Comparison of ENCODE assay signal across 17 cellular contexts in the genomic region with DNA sequence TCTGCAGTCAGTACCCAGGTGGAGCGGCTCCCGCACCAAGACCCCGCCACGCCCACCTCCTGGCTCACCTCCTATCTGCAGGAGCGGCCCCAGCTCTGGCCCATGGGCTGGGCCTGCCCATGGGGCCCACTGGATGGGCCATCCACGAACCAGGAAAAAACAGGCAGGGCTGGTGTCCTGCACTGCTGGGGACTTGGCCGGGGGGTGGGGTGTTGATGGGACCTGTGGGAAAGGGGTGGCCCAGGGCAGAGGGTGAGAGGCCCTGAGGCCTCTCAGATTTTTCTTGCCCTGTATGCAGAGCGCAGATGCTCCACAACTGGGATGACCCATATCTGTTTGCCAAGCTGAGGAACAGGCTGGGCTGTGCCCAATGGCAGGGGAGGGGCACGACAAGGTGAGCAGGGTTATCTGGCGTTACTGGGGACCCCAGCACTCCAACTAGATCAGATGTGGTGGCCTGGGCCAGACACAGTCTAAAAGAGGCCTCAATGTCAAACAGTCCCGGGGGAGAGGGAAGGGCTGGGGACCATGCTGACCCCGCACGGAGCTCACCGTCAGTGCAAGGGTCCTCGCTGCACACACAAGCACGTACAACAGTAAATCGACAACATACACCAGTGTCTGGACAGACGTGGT. TPM values are rescaled to one million over a fixed set of nuclear protein-coding genes. Genes with fewer than 3 reads are reported as not detected.
DNase-seq lines count a peak whose midpoint lies in the region; ATAC-seq, FAIRE-seq and TF ChIP-seq lines count a peak whose summit lies in the region.
"Had no signal": no experiment of that assay in that cellular context is flagged by ENCODE, and none has a peak within 500 bp of the region (broad histone marks: within the 10 kb centered on the region; RNA-seq: fewer than 3 reads in every experiment).

No MANE protein-coding gene starts in this region.

- intact Hi-C loops in Right ventricle myocardium superior (cut with DNase I) (no loop called here), left cardiac atrium (cut with DNase I) (no loop called here)
- intact Hi-C loops in dendritic cell treated with granulocyte-macrophage colony-stimulating factor and Interleukin-4, amounts not matched to agents 40 ng/mL and 50 ng/mL, for 4 days (cut with micrococcal nuclease), result no loop called here

- no peak for FAIRE-seq in D721Med (lab: Jason Lieb, UNC)
- FAIRE-seq: keratinocyte had no signal

- no peak overlapping the region for H3K4me3 ChIP-seq in upper lobe of left lung
- H3K4me3 ChIP-seq: thyroid gland had no signal

- peaks cover 67% of the 10 kb centered on the region for H3K4me1 Mint-ChIP-seq in dendritic cell treated with granulocyte-macrophage colony-stimulating factor and Interleukin-4, amounts not matched to agents 40 ng/mL and 50 ng/mL, for 4 days (ENCODE audit: low read depth)
- H3K4me1 Mint-ChIP-seq in mesothelial cell of epicardium, result peaks cover 34% of the 10 kb centered on the region

- no peaks in the 10 kb centered on the region for H3K27me3 ChIP-seq in upper lobe of left lung
- H3K27me3 ChIP-seq: thyroid gland had no signal

- H3K9me3 ChIP-seq in upper lobe of left lung, result no peaks in the 10 kb centered on the region
- H3K9me3 ChIP-seq: thyroid gland had no signal

- H3K4me3 Mint-ChIP-seq in dendritic cell treated with granulocyte-macrophage colony-stimulating factor and Interleukin-4, amounts not matched to agents 40 ng/mL and 50 ng/mL, for 4 days, result no peak overlapping the region
- no peak overlapping the region for H3K4me3 Mint-ChIP-seq in mesothelial cell of epicardium

- H3K36me3 Mint-ChIP-seq in dendritic cell treated with granulocyte-macrophage colony-stimulating factor and Interleukin-4, amounts not matched to agents 40 ng/mL and 50 ng/mL, for 4 days (ENCODE audit: low read depth), result peaks cover 22% of the 10 kb centered on the region
- H3K36me3 Mint-ChIP-seq in mesothelial cell of epicardium, result no peaks in the 10 kb centered on the region

- H3K9me3 Mint-ChIP-seq in dendritic cell treated with granulocyte-macrophage colony-stimulating factor and Interleukin-4, amounts not matched to agents 40 ng/mL and 50 ng/mL, for 4 days, result no peaks in the 10 kb centered on the region
- H3K9me3 Mint-ChIP-seq in mesothelial cell of epicardium, result no peaks in the 10 kb centered on the region

- peak overlapping the region; percentile 95 to 99 (median 96) for H3K27ac ChIP-seq in upper lobe of left lung
- H3K27ac ChIP-seq: thyroid gland had no signal

- WGBS in upper lobe of left lung, 2 donors, result 87 to 92% methylated on average over 9 to 18 of the region's 18 CpGs

- ATAC-seq in Right ventricle myocardium superior (ENCODE audit: poor library complexity) (no peak), left cardiac atrium (no peak), upper lobe of left lung (ENCODE audit: low FRiP score in 2 of 2) (no peak), GM21423 (IDR thresholded peaks at IDR 0.05; ENCODE audit: unreplicated experiment) (no peak)

- TF ChIP-seq CTCF in mesothelial cell of epicardium (IDR thresholded peaks at IDR 0.05; ENCODE audit: unreplicated experiment), result no peak
- no peak for TF ChIP-seq CTCF in upper lobe of left lung (IDR thresholded peaks at IDR 0.05)
- TF ChIP-seq CTCF in D721Med (IDR thresholded peaks at IDR 0.05; ENCODE audit: insufficient read depth, missing control alignments), result no peak

- H3K4me1 ChIP-seq in upper lobe of left lung, result peaks cover 62 to 72% (median 65%) of the 10 kb centered on the region in 4 donors

- no peaks in the 10 kb centered on the region for H3K27me3 Mint-ChIP-seq in dendritic cell treated with granulocyte-macrophage colony-stimulating factor and Interleukin-4, amounts not matched to agents 40 ng/mL and 50 ng/mL, for 4 days
- H3K27me3 Mint-ChIP-seq in mesothelial cell of epicardium (ENCODE audit: low read depth), result no peaks in the 10 kb centered on the region

- peaks cover 3 to 15% (median 13%) of the 10 kb centered on the region in 4 donors for H3K36me3 ChIP-seq in upper lobe of left lung

- peak overlapping the region; percentile 81 for H3K27ac Mint-ChIP-seq in dendritic cell treated with granulocyte-macrophage colony-stimulating factor and Interleukin-4, amounts not matched to agents 40 ng/mL and 50 ng/mL, for 4 days
- H3K27ac Mint-ChIP-seq in mesothelial cell of epicardium, result peak overlapping the region; percentile 53

- TF ChIP-seq EP300 in upper lobe of left lung (IDR thresholded peaks at IDR 0.05), result no peak

- DNase-seq in Right ventricle myocardium superior (peak; percentile 40), left cardiac atrium (no peak), mesothelial cell of epicardium (ENCODE audit: low spot score in 2 of 2, unreplicated experiment in 2 of 2) (no peak), upper lobe of left lung (peak in 1 of 2 donors; percentile 22), D721Med (ENCODE audit: insufficient read length, low spot score) (no peak), amniotic stem cell (lab: John Stamatoyannopoulos, UW) (no peak)
- DNase-seq: activated CD8-positive, alpha-beta memory T cell treated with anti-CD3 and anti-CD28 coated beads, Interleukin-2, amount 50 U/mL, for 48 hours; NCI-H2029 treated with DMSO at 0.1 percent for 48 hours; NCI-H526; stimulated activated CD4-positive, alpha-beta T cell treated with anti-CD3 and anti-CD28 coated beads, Interleukin-1b, Interleukin-23, amount 100 ng/mL, for 48 hours had no signal

- TF ChIP-seq POLR2A in upper lobe of left lung (IDR thresholded peaks at IDR 0.05), result no peak

RNA-seq across cellular contexts. Expression of a gene that starts 2.6 kb away (rescaled TPM):
- total RNA-seq in Right ventricle myocardium superior, result 61.5 TPM
- total RNA-seq in left cardiac atrium, result 10 to 100 TPM; 44.1 to 66.8 TPM
- total RNA-seq in mesothelial cell of epicardium, result 57.5 to 62.5 TPM (median 59.8 TPM) in 3 replicates
- total RNA-seq in upper lobe of left lung, result 100 to 1,000 TPM; 131 to 246 (median 156) TPM

RNA-seq across cellular contexts. Expression of a gene that starts 39.5 kb away (rescaled TPM):
- total RNA-seq in Right ventricle myocardium superior, result 22.1 TPM
- 10 to 100 TPM; 30.1 to 43.7 TPM for total RNA-seq in left cardiac atrium
- 41.4 to 42.2 TPM (median 41.9 TPM) in 3 replicates for total RNA-seq in mesothelial cell of epicardium
- 10 to 100 TPM; 31.2 to 72.6 (median 46.9) TPM for total RNA-seq in upper lobe of left lung

RNA-seq across cellular contexts. Expression of a gene that starts 39.7 kb away (rescaled TPM):
- total RNA-seq in Right ventricle myocardium superior, result 13.8 TPM
- 10 to 100 TPM; 15.3 to 15.9 TPM for total RNA-seq in left cardiac atrium
- total RNA-seq in mesothelial cell of epicardium, result 26.4 to 30.9 TPM (median 26.8 TPM) in 3 replicates
- total RNA-seq in upper lobe of left lung, result 10 to 100 TPM; 14.2 to 32.5 (median 22.3) TPM

RNA-seq across cellular contexts. Expression of a gene that starts 54.6 kb away (rescaled TPM):
- total RNA-seq in Right ventricle myocardium superior (not detected), left cardiac atrium (not detected), mesothelial cell of epicardium (0.29 to 0.31 TPM (median 0.31 TPM) in 3 replicates), upper lobe of left lung (under 1 TPM in 1 of 6 donors, not detected in 5; 0.06 TPM)
- total RNA-seq: epithelial cell of proximal tubule, M059J, renal cortical epithelial cell, thyroid gland had no signal
